In genomic region chr1:91513160-91513559, GRCh38 we compare ENCODE assay signal across 11 cellular contexts. TPM values are rescaled to one million over a fixed set of nuclear protein-coding genes. Genes with fewer than 3 reads are reported as not detected.
DNase-seq lines count a peak whose midpoint lies in the region; ATAC-seq and TF ChIP-seq lines count a peak whose summit lies in the region.
"Had no signal": no experiment of that assay in that cellular context is flagged by ENCODE, and none has a peak within 500 bp of the region (broad histone marks: within the 10 kb centered on the region; RNA-seq: fewer than 3 reads in every experiment).

No MANE protein-coding gene starts in this region.

- H3K4me3 ChIP-seq in brain microvascular endothelial cell (ENCODE audit: low read depth, low read length): no peak overlapping the region
- no peak overlapping the region for H3K4me3 ChIP-seq in kidney epithelial cell (ENCODE audit: low read depth, low read length)
- H3K4me3 ChIP-seq in testis: no peak overlapping the region

- H3K4me1 Mint-ChIP-seq in activated naive CD4-positive, alpha-beta T cell treated with anti-CD3 and anti-CD28 coated beads, Interleukin-2, amount 10 ng/mL, durations not matched to agents 7 days and 5 days: peaks cover 10% of the 10 kb centered on the region
- H3K4me1 Mint-ChIP-seq: WTC11 had no signal

- ATAC-seq in HG03378 (IDR thresholded peaks at IDR 0.05; ENCODE audit: unreplicated experiment): no peak
- ATAC-seq in GM21825 (IDR thresholded peaks at IDR 0.05; ENCODE audit: unreplicated experiment): no peak
- ATAC-seq: WTC11 had no signal

- H3K9me3 Mint-ChIP-seq in activated naive CD4-positive, alpha-beta T cell treated with anti-CD3 and anti-CD28 coated beads, Interleukin-2, amount 10 ng/mL, durations not matched to agents 7 days and 5 days: no peaks in the 10 kb centered on the region
- H3K9me3 Mint-ChIP-seq: WTC11 had no signal

- no peak for TF ChIP-seq POLR2A in testis (IDR thresholded peaks at IDR 0.05)

- H3K4me1 ChIP-seq in testis: no peaks in the 10 kb centered on the region

- no peak overlapping the region for H3K27ac Mint-ChIP-seq in activated naive CD4-positive, alpha-beta T cell treated with anti-CD3 and anti-CD28 coated beads, Interleukin-2, amount 10 ng/mL, durations not matched to agents 7 days and 5 days
- H3K27ac Mint-ChIP-seq: WTC11 had no signal

- no peaks in the 10 kb centered on the region for H3K27me3 ChIP-seq in brain microvascular endothelial cell (replicated peaks)
- H3K27me3 ChIP-seq in kidney epithelial cell (ENCODE audit: control insufficient read depth, insufficient read depth, low read length): no peaks in the 10 kb centered on the region
- no peaks in the 10 kb centered on the region for H3K27me3 ChIP-seq in testis

- H3K27me3 Mint-ChIP-seq in activated naive CD4-positive, alpha-beta T cell treated with anti-CD3 and anti-CD28 coated beads, Interleukin-2, amount 10 ng/mL, durations not matched to agents 7 days and 5 days: no peaks in the 10 kb centered on the region

- TF ChIP-seq CTCF in brain microvascular endothelial cell (IDR thresholded peaks at IDR 0.05; ENCODE audit: low read depth, low read length, missing control alignments) (peak; percentile 25), kidney epithelial cell (IDR thresholded peaks at IDR 0.05; ENCODE audit: insufficient read depth, low read length, poor library complexity, severe bottlenecking) (peak; percentile 21), testis (IDR thresholded peaks at IDR 0.05) (peak in 2 of 3 experiments; percentile 11 to 42)

- no peak overlapping the region for H3K4me3 Mint-ChIP-seq in activated naive CD4-positive, alpha-beta T cell treated with anti-CD3 and anti-CD28 coated beads, Interleukin-2, amount 10 ng/mL, durations not matched to agents 7 days and 5 days
- H3K4me3 Mint-ChIP-seq: WTC11 had no signal

- no peak overlapping the region for H3K27ac ChIP-seq in brain microvascular endothelial cell
- H3K27ac ChIP-seq in testis: no peak overlapping the region

- intact Hi-C loops in testis (cut with DNase I; ENCODE audit: low total_unique reads): loop anchor here (10.0 kb wide), 1 partner anchor 412 kb away; no protein-coding TSS in a partner anchor

- 49 to 54% methylated on average over 2 of the region's 2 CpGs for WGBS in testis, 2 donors

- H3K36me3 Mint-ChIP-seq in activated naive CD4-positive, alpha-beta T cell treated with anti-CD3 and anti-CD28 coated beads, Interleukin-2, amount 10 ng/mL, durations not matched to agents 7 days and 5 days: peaks cover 60% of the 10 kb centered on the region

- DNase-seq in NCI-H1105 treated with DMSO at 0.1 percent for 48 hours (lab: John Stamatoyannopoulos, UW) (peak; percentile 13), NCI-H1105 (lab: John Stamatoyannopoulos, UW) (no peak), brain microvascular endothelial cell (no peak), kidney epithelial cell (ENCODE audit: low read depth) (no peak), testis (no peak)
- no peak for DNase-seq in activated naive CD4-positive, alpha-beta T cell treated with anti-CD3 and anti-CD28 coated beads, Interleukin-2, amount 10 ng/mL, durations not matched to agents 7 days and 5 days
- DNase-seq: activated naive CD4-positive, alpha-beta T cell; MV-4-11 had no signal

- H3K9me3 ChIP-seq in testis: no peaks in the 10 kb centered on the region

- H3K36me3 ChIP-seq in brain microvascular endothelial cell (replicated peaks): no peaks in the 10 kb centered on the region
- no peaks in the 10 kb centered on the region for H3K36me3 ChIP-seq in kidney epithelial cell (ENCODE audit: control insufficient read depth, insufficient read depth, low read length)
- no peaks in the 10 kb centered on the region for H3K36me3 ChIP-seq in testis (ENCODE audit: low read depth, missing control alignments)

- CTCF ChIA-PET in activated naive CD4-positive, alpha-beta T cell treated with anti-CD3 and anti-CD28 coated beads, Interleukin-2, amount 10 ng/mL, durations not matched to agents 7 days and 5 days (lab: Charles Lee): interaction anchor here (0.7 to 5.0 kb wide), 21 partner anchors 9 to 418 kb away, joined by 3 to 70 read pairs (median 5); partner anchors contain the start of gene TGFBR3

- in situ Hi-C loops in brain microvascular endothelial cell (cut with HindIII; ENCODE audit: low pct_ligation_motif_present, low sequenced_read_pairs): no loop called here

RNA-seq across cellular contexts. Expression of gene CDC7, which starts 12.5 kb away (rescaled TPM):
- total RNA-seq in kidney epithelial cell (5.7 and 6.1 TPM in 2 replicates), testis (10 to 100 TPM; 15.5 to 22.4 TPM)
- 24.2 TPM for polyA plus RNA-seq in testis (ENCODE audit: insufficient read depth, low read depth, low replicate concordance)
